Comparison of ENCODE assay signal across 17 cellular contexts in the genomic region with DNA sequence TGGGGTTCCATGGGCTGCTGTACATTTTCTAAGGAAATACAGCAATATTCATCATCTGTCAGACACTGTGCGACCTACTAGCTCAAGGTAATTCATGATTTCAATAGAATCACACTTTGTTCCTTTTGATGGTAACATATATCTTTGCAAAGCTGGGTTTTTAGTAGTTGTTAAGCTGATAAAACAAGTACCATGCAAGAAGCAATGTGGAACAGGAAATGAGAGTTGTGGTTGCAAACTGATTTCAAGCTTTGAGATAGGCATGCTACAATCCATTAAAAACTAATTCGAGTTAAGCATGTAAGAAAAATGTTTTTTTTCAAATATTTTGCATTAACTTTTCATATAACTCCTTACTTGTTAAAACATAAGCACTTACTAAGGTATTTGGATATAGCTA. TPM values are rescaled to one million over a fixed set of nuclear protein-coding genes. Genes with fewer than 3 reads are reported as not detected.
DNase-seq lines count a peak whose midpoint lies in the region; ATAC-seq and TF ChIP-seq lines count a peak whose summit lies in the region.
"Had no signal": no experiment of that assay in that cellular context is flagged by ENCODE, and none has a peak within 500 bp of the region (broad histone marks: within the 10 kb centered on the region; RNA-seq: fewer than 3 reads in every experiment).

No MANE protein-coding gene starts in this region.

- POLR2A ChIA-PET in activated CD4-positive, alpha-beta memory T cell treated with anti-CD3 and anti-CD28 coated beads for 36 hours (lab: Charles Lee) = no interaction called here

- no peak for TF ChIP-seq POLR2A in thyroid gland (IDR thresholded peaks at IDR 0.05)

- H3K36me3 ChIP-seq in KOPT-K1 (ENCODE audit: insufficient read depth, low read length) (no peaks in the 10 kb centered on the region), thyroid gland (no peaks in the 10 kb centered on the region)
- H3K36me3 ChIP-seq: brain microvascular endothelial cell, upper lobe of left lung had no signal

- CTCF ChIA-PET in activated CD4-positive, alpha-beta memory T cell treated with anti-CD3 and anti-CD28 coated beads for 36 hours (lab: Charles Lee) = interaction anchor here (1.0 to 6.3 kb wide), 4 partner anchors 11 to 144 kb away, joined by 4 to 54 read pairs (median 6); no protein-coding TSS in a partner anchor

- TF ChIP-seq CTCF in thyroid gland (IDR thresholded peaks at IDR 0.05) = no peak

- no peak overlapping the region for H3K4me3 Mint-ChIP-seq in activated T-cell treated with anti-CD3 and anti-CD28 coated beads, Interleukin-2, amount 50 U/mL, for 4 hours
- H3K4me3 Mint-ChIP-seq in stimulated activated effector memory CD8-positive, alpha-beta T cell treated with anti-CD3 and anti-CD28 coated beads, Interleukin-12 subunit alpha, Interleukin-12 subunit beta, amount 100 ng/mL, for 72 hours = no peak overlapping the region
- no peak overlapping the region for H3K4me3 Mint-ChIP-seq in activated CD4-positive, alpha-beta memory T cell treated with anti-CD3 and anti-CD28 coated beads for 36 hours
- H3K4me3 Mint-ChIP-seq: WTC11 had no signal

- no peaks in the 10 kb centered on the region for H3K27me3 ChIP-seq in thyroid gland
- H3K27me3 ChIP-seq: brain microvascular endothelial cell, hepatocyte, upper lobe of left lung had no signal

- ATAC-seq in activated T-cell treated with anti-CD3 and anti-CD28 coated beads, Interleukin-2, amount 50 U/mL, for 4 hours = peak; percentile 34 to 35
- ATAC-seq in GM21786 (IDR thresholded peaks at IDR 0.05; ENCODE audit: unreplicated experiment) = peak; percentile 58
- ATAC-seq in stimulated activated effector memory CD8-positive, alpha-beta T cell treated with anti-CD3 and anti-CD28 coated beads, Interleukin-12 subunit alpha, Interleukin-12 subunit beta, amount 100 ng/mL, for 72 hours = peak; percentile 56
- ATAC-seq: WTC11 had no signal

- H3K27ac Mint-ChIP-seq in stimulated activated effector memory CD8-positive, alpha-beta T cell treated with anti-CD3 and anti-CD28 coated beads, Interleukin-12 subunit alpha, Interleukin-12 subunit beta, amount 100 ng/mL, for 72 hours = no peak overlapping the region
- no peak overlapping the region for H3K27ac Mint-ChIP-seq in activated CD4-positive, alpha-beta memory T cell treated with anti-CD3 and anti-CD28 coated beads for 36 hours
- H3K27ac Mint-ChIP-seq: WTC11 had no signal

- no peaks in the 10 kb centered on the region for H3K9me3 Mint-ChIP-seq in activated T-cell treated with anti-CD3 and anti-CD28 coated beads, Interleukin-2, amount 50 U/mL, for 4 hours
- no peaks in the 10 kb centered on the region for H3K9me3 Mint-ChIP-seq in stimulated activated effector memory CD8-positive, alpha-beta T cell treated with anti-CD3 and anti-CD28 coated beads, Interleukin-12 subunit alpha, Interleukin-12 subunit beta, amount 100 ng/mL, for 72 hours
- H3K9me3 Mint-ChIP-seq in activated CD4-positive, alpha-beta memory T cell treated with anti-CD3 and anti-CD28 coated beads for 36 hours = no peaks in the 10 kb centered on the region
- H3K9me3 Mint-ChIP-seq: WTC11 had no signal

- H3K27me3 Mint-ChIP-seq in activated T-cell treated with anti-CD3 and anti-CD28 coated beads, Interleukin-2, amount 50 U/mL, for 4 hours (ENCODE audit: low read depth) = no peaks in the 10 kb centered on the region
- H3K27me3 Mint-ChIP-seq in activated CD4-positive, alpha-beta memory T cell treated with anti-CD3 and anti-CD28 coated beads for 36 hours = no peaks in the 10 kb centered on the region

- no peaks in the 10 kb centered on the region for H3K4me1 ChIP-seq in thyroid gland

- no peaks in the 10 kb centered on the region for H3K36me3 Mint-ChIP-seq in activated T-cell treated with anti-CD3 and anti-CD28 coated beads, Interleukin-2, amount 50 U/mL, for 4 hours (ENCODE audit: insufficient read depth)
- no peaks in the 10 kb centered on the region for H3K36me3 Mint-ChIP-seq in stimulated activated effector memory CD8-positive, alpha-beta T cell treated with anti-CD3 and anti-CD28 coated beads, Interleukin-12 subunit alpha, Interleukin-12 subunit beta, amount 100 ng/mL, for 72 hours
- H3K36me3 Mint-ChIP-seq in activated CD4-positive, alpha-beta memory T cell treated with anti-CD3 and anti-CD28 coated beads for 36 hours = no peaks in the 10 kb centered on the region
- H3K36me3 Mint-ChIP-seq: WTC11 had no signal

- peak overlapping the region; percentile 66 for H3K27ac ChIP-seq in KOPT-K1 (ENCODE audit: low read depth, low read length, poor library complexity, severe bottlenecking)
- H3K27ac ChIP-seq in thyroid gland = no peak overlapping the region
- H3K27ac ChIP-seq: brain microvascular endothelial cell, hepatocyte, upper lobe of left lung had no signal

- no peaks in the 10 kb centered on the region for H3K9me3 ChIP-seq in KOPT-K1 (ENCODE audit: insufficient read depth, low read length, poor library complexity, severe bottlenecking)
- no peaks in the 10 kb centered on the region for H3K9me3 ChIP-seq in thyroid gland
- H3K9me3 ChIP-seq: upper lobe of left lung had no signal

- no peak overlapping the region for H3K4me3 ChIP-seq in thyroid gland (replicated peaks in 1 of 3)
- H3K4me3 ChIP-seq: hepatocyte, upper lobe of left lung had no signal

- no peak for DNase-seq in activated T-cell treated with anti-CD3 and anti-CD28 coated beads, Interleukin-2, amount 50 U/mL, for 4 hours
- DNase-seq in activated T-cell treated with anti-CD3 and anti-CD28 coated beads for 4 hours (no peak), thyroid gland (no peak)
- no peak for DNase-seq in stimulated activated effector memory CD8-positive, alpha-beta T cell treated with anti-CD3 and anti-CD28 coated beads, Interleukin-12 subunit alpha, Interleukin-12 subunit beta, amount 100 ng/mL, for 72 hours (ENCODE audit: low spot score in 2 of 2)
- DNase-seq in stimulated activated naive CD4-positive, alpha-beta T cell treated with Interleukin-2 at 50 U/mL for 16 hours (lab: John Stamatoyannopoulos, UW) = no peak
- DNase-seq in activated CD4-positive, alpha-beta memory T cell treated with anti-CD3 and anti-CD28 coated beads for 36 hours = no peak
- DNase-seq: ACHN, brain microvascular endothelial cell, HCEC 1CT, NCI-H1092, NCI-H524, SHP77 treated with DMSO at 0.1 percent for 48 hours, upper lobe of left lung had no signal

- WGBS in thyroid gland, 2 donors = 80 to 86% methylated on average over 2 of the region's 2 CpGs

- intact Hi-C loops in thyroid gland (cut with DNase I) = loop anchor here (10.0 kb wide), 1 partner anchor 101 kb away; no protein-coding TSS in a partner anchor
- intact Hi-C loops in activated CD4-positive, alpha-beta memory T cell treated with anti-CD3 and anti-CD28 coated beads for 36 hours (cut with micrococcal nuclease) = no loop called here

- H3K4me1 Mint-ChIP-seq in activated T-cell treated with anti-CD3 and anti-CD28 coated beads, Interleukin-2, amount 50 U/mL, for 4 hours (ENCODE audit: low read depth) = peaks cover 34% of the 10 kb centered on the region
- H3K4me1 Mint-ChIP-seq in stimulated activated effector memory CD8-positive, alpha-beta T cell treated with anti-CD3 and anti-CD28 coated beads, Interleukin-12 subunit alpha, Interleukin-12 subunit beta, amount 100 ng/mL, for 72 hours = peaks cover 19% of the 10 kb centered on the region
- peaks cover 24% of the 10 kb centered on the region for H3K4me1 Mint-ChIP-seq in activated CD4-positive, alpha-beta memory T cell treated with anti-CD3 and anti-CD28 coated beads for 36 hours (ENCODE audit: low read depth)
- H3K4me1 Mint-ChIP-seq: WTC11 had no signal

RNA-seq across cellular contexts. Expression of a gene that starts 6.8 kb away (rescaled TPM):
- total RNA-seq in activated T-cell treated with anti-CD3 and anti-CD28 coated beads, Interleukin-2, amount 50 U/mL, for 4 hours = 10 to 100 TPM; 10.3 to 11.7 (median 11.4) TPM
- total RNA-seq in thyroid gland = 10 to 100 TPM; 93.4 to 99.9 (median 98.3) TPM
- total RNA-seq in activated CD4-positive, alpha-beta memory T cell treated with anti-CD3 and anti-CD28 coated beads for 36 hours = 10 to 100 TPM; 23.4 to 24.6 TPM
